In the genomic region with DNA sequence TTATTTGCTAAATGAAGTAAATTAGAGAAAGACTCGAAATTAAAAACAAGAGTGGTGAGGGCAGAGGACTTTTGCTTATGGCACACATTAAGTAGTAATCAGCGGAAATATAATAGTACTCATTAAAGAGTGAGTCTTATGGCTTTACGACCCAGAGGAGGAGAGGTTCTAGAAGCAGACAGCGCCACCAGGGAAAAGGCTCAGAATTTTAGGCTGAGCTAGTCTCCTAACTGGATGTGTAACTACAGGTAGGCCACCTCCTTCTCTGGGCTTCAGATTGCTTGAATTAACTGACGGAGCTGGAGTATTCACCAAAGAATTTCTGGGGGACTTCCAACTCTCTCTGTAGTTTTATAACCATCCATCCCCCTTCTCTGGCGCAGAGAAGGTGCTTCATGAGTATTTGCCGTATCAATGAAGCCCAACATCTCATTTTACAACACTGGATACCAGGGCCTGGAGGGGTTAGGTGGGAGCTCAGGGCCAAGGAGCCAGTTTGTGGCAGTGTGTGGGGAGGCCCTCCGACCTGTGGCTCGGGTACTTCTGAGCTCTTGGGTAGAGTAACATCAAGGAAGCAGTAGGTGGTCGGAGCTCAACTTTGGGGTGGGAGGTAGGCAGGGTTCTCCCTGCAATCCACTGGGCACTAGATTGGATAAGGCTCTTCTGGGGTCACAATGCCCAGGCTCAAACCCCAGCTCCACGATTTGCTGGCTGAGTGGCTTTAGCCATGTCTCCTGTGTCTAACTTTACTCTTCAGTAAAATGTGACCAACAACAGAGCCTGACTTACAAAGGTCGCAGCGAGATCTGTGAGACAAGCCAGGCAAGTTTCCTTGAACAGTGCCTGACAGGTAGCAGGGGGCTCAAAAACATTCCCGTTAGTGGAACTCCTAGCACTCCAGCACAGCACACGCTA, we compare ENCODE assay signal across 8 cellular contexts. TPM values are rescaled to one million over a fixed set of nuclear protein-coding genes. Genes with fewer than 3 reads are reported as not detected.
A peak's percentile ranks its signal among the peaks of the same experiment; 100 is the strongest.
DNase-seq lines count a peak whose midpoint lies in the region; FAIRE-seq and TF ChIP-seq lines count a peak whose summit lies in the region.

No MANE protein-coding gene starts in this region.

- H3K36me3 ChIP-seq in SJSA1 = peaks cover 36% of the 10 kb centered on the region

- H3K4me3 ChIP-seq in GM12875 (ENCODE audit: low read depth, low read length) (peak overlapping the region; percentile 86), SJSA1 (peak overlapping the region; percentile 67), fibroblast of villous mesenchyme (ENCODE audit: low read depth, low read length) (peak overlapping the region; percentile 97), retinal pigment epithelial cell (ENCODE audit: low read length) (peak overlapping the region; percentile 84)

- no peak for FAIRE-seq in GM12892 (lab: Jason Lieb, UNC)

- TF ChIP-seq CTCF in GM12875 (IDR thresholded peaks at IDR 0.05; ENCODE audit: borderline replicate concordance, insufficient read depth, low read depth, low read length) (no peak), fibroblast of villous mesenchyme (IDR thresholded peaks at IDR 0.05; ENCODE audit: insufficient read depth, low read depth, low read length) (no peak), retinal pigment epithelial cell (conservative IDR thresholded peaks at IDR 0.05; ENCODE audit: low read depth, low read length) (no peak)

- no peak for TF ChIP-seq POLR2A in GM12892 (IDR thresholded peaks at IDR 0.05; ENCODE audit: low read depth, low read length)

- no peaks in the 10 kb centered on the region for H3K27me3 ChIP-seq in SJSA1 (replicated peaks)

- H3K9me3 ChIP-seq in SJSA1 (replicated peaks) = no peaks in the 10 kb centered on the region

- no peak overlapping the region for H3K27ac ChIP-seq in SJSA1

- peaks cover 17% of the 10 kb centered on the region for H3K4me1 ChIP-seq in SJSA1 (replicated peaks)

- DNase-seq in SJSA1 (ENCODE audit: low read depth in 1 of 2, low spot score in 2 of 2) = no peak
- DNase-seq in fibroblast of villous mesenchyme (ENCODE audit: low read depth) = no peak
- no peak for DNase-seq in retinal pigment epithelial cell (ENCODE audit: low read depth)
- DNase-seq in NCI-H1092 treated with DMSO at 0.1 percent for 48 hours (lab: John Stamatoyannopoulos, UW) = no peak
- DNase-seq in occipital lobe (lab: John Stamatoyannopoulos, UW) = no peak
- DNase-seq in GM12892 (ENCODE audit: insufficient read length) = no peak
- no peak for DNase-seq in COLO829 (ENCODE audit: low spot score)

RNA-seq across cellular contexts. Expression of gene CHCHD4, which starts 1.1 kb away (rescaled TPM):
- total RNA-seq in SJSA1 (2014; rRNA removed; shearing (Covaris generic)) = 12.8 and 17.3 TPM in 2 replicates
- total RNA-seq in fibroblast of villous mesenchyme (7.4 and 10.8 TPM in 2 replicates), occipital lobe (8.7 TPM)
- polyA plus RNA-seq in GM12892 (2012; ENCODE audit: missing spikeins) = 15.6 TPM

RNA-seq across cellular contexts. Expression of gene TMEM43, which starts 1.3 kb away (rescaled TPM):
- 82.1 and 82.7 TPM in 2 replicates for total RNA-seq in SJSA1 (2014; rRNA removed; shearing (Covaris generic))
- total RNA-seq in fibroblast of villous mesenchyme = 98.9 and 120 TPM in 2 replicates
- total RNA-seq in occipital lobe = 44.1 TPM
- 18.6 TPM for polyA plus RNA-seq in GM12892 (2012; ENCODE audit: missing spikeins)

RNA-seq across cellular contexts. Expression of gene XPC, which starts 54.8 kb away (rescaled TPM):
- 12.9 and 17.7 TPM in 2 replicates for total RNA-seq in SJSA1 (2014; rRNA removed; shearing (Covaris generic))
- total RNA-seq in fibroblast of villous mesenchyme (33.5 and 54.4 TPM in 2 replicates), occipital lobe (10.6 TPM)
- 29.7 TPM for polyA plus RNA-seq in GM12892 (2012; ENCODE audit: missing spikeins)

RNA-seq across cellular contexts. Expression of gene LSM3, which starts 55.1 kb away (rescaled TPM):
- total RNA-seq in SJSA1 (2014; rRNA removed; shearing (Covaris generic)) = 22.4 and 25.9 TPM in 2 replicates
- total RNA-seq in fibroblast of villous mesenchyme (5.5 and 7.3 TPM in 2 replicates), occipital lobe (11.1 TPM)
- 24.0 TPM for polyA plus RNA-seq in GM12892 (2012; ENCODE audit: missing spikeins)
